ENCODE assay signal across 8 cellular contexts in genomic region chr1:64470670-64471217, GRCh38. TPM values are rescaled to one million over a fixed set of nuclear protein-coding genes. Genes with fewer than 3 reads are reported as not detected.
DNase-seq lines count a peak whose midpoint lies in the region; ATAC-seq and TF ChIP-seq lines count a peak whose summit lies in the region.

No MANE protein-coding gene starts in this region.

- H3K4me1 ChIP-seq in esophagus squamous epithelium: peaks cover 5 to 66% (median 17%) of the 10 kb centered on the region in 3 donors

- intact Hi-C loops in esophagus squamous epithelium (cut with DNase I): no loop called here

- POLR2A ChIA-PET in T-cell (lab: Charles Lee): no interaction called here

- H3K9me3 Mint-ChIP-seq in T-cell: no peaks in the 10 kb centered on the region
- no peaks in the 10 kb centered on the region for H3K9me3 Mint-ChIP-seq in natural killer cell treated with Interleukin-12 subunit alpha and Interleukin-12 subunit beta and Interleukin-15 and Interleukin-18, amount 100 ng/mL, for 72 hours

- DNase-seq in stimulated activated CD4-positive, alpha-beta T cell treated with anti-CD3 and anti-CD28 coated beads, Interleukin-2, amount 100 ng/mL, for 24 hours: peak; percentile 17 to 36
- DNase-seq in stimulated activated CD4-positive, alpha-beta T cell treated with anti-CD3 and anti-CD28 coated beads, Interleukin-2, amount 100 ng/mL, for 48 hours: no peak
- DNase-seq in T-cell (peak in 4 of 34 experiments; percentile 2 to 13 (median 2)), esophagus squamous epithelium (lab: John Stamatoyannopoulos, UW) (no peak), NCI-H1694 (lab: John Stamatoyannopoulos, UW) (no peak), T-helper 9 cell (no peak)
- DNase-seq in natural killer cell treated with Interleukin-12 subunit alpha and Interleukin-12 subunit beta and Interleukin-15 and Interleukin-18, amount 100 ng/mL, for 72 hours (ENCODE audit: low spot score): no peak

- H3K9me3 ChIP-seq in esophagus squamous epithelium: no peaks in the 10 kb centered on the region

- peak overlapping the region; percentile 81 to 93 (median 84) for H3K27ac ChIP-seq in esophagus squamous epithelium

- no peaks in the 10 kb centered on the region for H3K36me3 ChIP-seq in esophagus squamous epithelium

- no peak for TF ChIP-seq POLR2A in esophagus squamous epithelium (IDR thresholded peaks at IDR 0.05)

- CTCF ChIA-PET in T-cell (lab: Charles Lee): no interaction called here

- H3K36me3 Mint-ChIP-seq in T-cell: no peaks in the 10 kb centered on the region
- H3K36me3 Mint-ChIP-seq in natural killer cell treated with Interleukin-12 subunit alpha and Interleukin-12 subunit beta and Interleukin-15 and Interleukin-18, amount 100 ng/mL, for 72 hours: peaks cover 11% of the 10 kb centered on the region

- peak overlapping the region; percentile 84 to 97 (median 85) for H3K4me3 Mint-ChIP-seq in T-cell
- H3K4me3 Mint-ChIP-seq in natural killer cell treated with Interleukin-12 subunit alpha and Interleukin-12 subunit beta and Interleukin-15 and Interleukin-18, amount 100 ng/mL, for 72 hours: peak overlapping the region; percentile 57

- H3K27ac Mint-ChIP-seq in T-cell: peak overlapping the region in 1 of 2 donors; percentile 69
- H3K27ac Mint-ChIP-seq in natural killer cell treated with Interleukin-12 subunit alpha and Interleukin-12 subunit beta and Interleukin-15 and Interleukin-18, amount 100 ng/mL, for 72 hours: no peak overlapping the region

- peaks cover 0 to 61% (median 0%) of the 10 kb centered on the region in 4 donors for H3K27me3 ChIP-seq in esophagus squamous epithelium

- TF ChIP-seq CTCF in esophagus squamous epithelium (IDR thresholded peaks at IDR 0.05): no peak

- H3K27me3 Mint-ChIP-seq in T-cell: peaks cover 31 to 47% of the 10 kb centered on the region in 2 donors
- peaks cover 43 to 51% of the 10 kb centered on the region in 2 donors for H3K27me3 Mint-ChIP-seq in natural killer cell treated with Interleukin-12 subunit alpha and Interleukin-12 subunit beta and Interleukin-15 and Interleukin-18, amount 100 ng/mL, for 72 hours

- H3K4me1 Mint-ChIP-seq in T-cell: peaks cover 18 to 31% (median 18%) of the 10 kb centered on the region in 3 donors
- peaks cover 8 to 15% of the 10 kb centered on the region in 2 donors for H3K4me1 Mint-ChIP-seq in natural killer cell treated with Interleukin-12 subunit alpha and Interleukin-12 subunit beta and Interleukin-15 and Interleukin-18, amount 100 ng/mL, for 72 hours (ENCODE audit: low read depth in 2 of 2)

- 0 to 2% methylated on average over 8 to 9 of the region's 41 CpGs for WGBS in esophagus squamous epithelium, 2 donors

- peak overlapping the region; percentile 59 to 89 (median 77) for H3K4me3 ChIP-seq in esophagus squamous epithelium

- ATAC-seq in HG03095 (IDR thresholded peaks at IDR 0.05; ENCODE audit: unreplicated experiment): peak; percentile 21
- ATAC-seq in T-cell (replicated peaks in 1 of 4): peak in 3 of 4 experiments; percentile 25 to 52 (median 39)
- peak; percentile 36 to 42 for ATAC-seq in natural killer cell treated with Interleukin-12 subunit alpha and Interleukin-12 subunit beta and Interleukin-15 and Interleukin-18, amount 100 ng/mL, for 72 hours

RNA-seq across cellular contexts. Expression of gene CACHD1, which starts 0.8 kb away (rescaled TPM):
- 1 to 10 TPM in 4 of 5 donors, under 1 TPM in 1; 0.49 to 7.3 (median 2.2) TPM for total RNA-seq in T-cell
- total RNA-seq in esophagus squamous epithelium: 10 to 100 TPM in 1 of 4 donors, 1 to 10 TPM in 3; 1.9 to 14.5 (median 4.1) TPM
- total RNA-seq in natural killer cell treated with Interleukin-12 subunit alpha and Interleukin-12 subunit beta and Interleukin-15 and Interleukin-18, amount 100 ng/mL, for 72 hours: under 1 TPM; 0.11 to 0.14 TPM

Comparison
In these comparisons a context has a peak if more than half of its experiments do, and no peak if none do; other contexts are left out.
1. DNase-seq: peak in stimulated activated CD4-positive, alpha-beta T cell treated with anti-CD3 and anti-CD28 coated beads, Interleukin-2, amount 100 ng/mL, for 24 hours (2 of 2); none in stimulated activated CD4-positive, alpha-beta T cell treated with anti-CD3 and anti-CD28 coated beads, Interleukin-2, amount 100 ng/mL, for 48 hours (0 of 2), esophagus squamous epithelium (single experiment), natural killer cell treated with Interleukin-12 subunit alpha and Interleukin-12 subunit beta and Interleukin-15 and Interleukin-18, amount 100 ng/mL, for 72 hours (single experiment), NCI-H1694 (single experiment) and T-helper 9 cell (single experiment).
2. Peak in every context shown above with its lines, with median percentiles within 50 percentile points of each other: ATAC-seq.